ENCODE assay signal across 8 cellular contexts in genomic region chr5:95644351-95645042, GRCh38. TPM values are rescaled to one million over a fixed set of nuclear protein-coding genes. Genes with fewer than 3 reads are reported as not detected.
DNase-seq lines count a peak whose midpoint lies in the region; ATAC-seq and TF ChIP-seq lines count a peak whose summit lies in the region.

No MANE protein-coding gene starts in this region.

- no peaks in the 10 kb centered on the region for H3K4me1 ChIP-seq in SJCRH30

- no peak for TF ChIP-seq EP300 in Ishikawa (IDR thresholded peaks at IDR 0.05; ENCODE audit: borderline replicate concordance)

- H3K9me3 Mint-ChIP-seq in activated naive CD8-positive, alpha-beta T cell treated with anti-CD3 and anti-CD28 coated beads, Interleukin-2, amount 50 U/mL, for 24 hours: no peaks in the 10 kb centered on the region

- peaks cover 36% of the 10 kb centered on the region for H3K4me1 Mint-ChIP-seq in activated naive CD8-positive, alpha-beta T cell treated with anti-CD3 and anti-CD28 coated beads, Interleukin-2, amount 50 U/mL, for 24 hours

- DNase-seq in NCI-H2107 treated with DMSO at 0.1 percent for 48 hours (lab: John Stamatoyannopoulos, UW; ENCODE audit: unreplicated experiment) (peak; percentile 57), NCI-H2107 (lab: John Stamatoyannopoulos, UW) (no peak), SJCRH30 (peak; percentile 45 to 77), inferior parietal cortex (ENCODE audit: extremely low spot score) (peak; percentile 84)
- peak; percentile 49 for DNase-seq in activated naive CD8-positive, alpha-beta T cell treated with anti-CD3 and anti-CD28 coated beads, Interleukin-2, amount 50 U/mL, for 24 hours
- DNase-seq in stimulated activated CD4-positive, alpha-beta T cell treated with anti-CD3 and anti-CD28 coated beads, TNF-alpha, amount 100 ng/mL, for 4 hours (ENCODE audit: low read depth in 3 of 3): peak in 2 of 3 experiments; percentile 9 to 12

- no peaks in the 10 kb centered on the region; the same call in 1 of the 2 replicates for H3K27me3 ChIP-seq in SJCRH30

- H3K27ac Mint-ChIP-seq in activated naive CD8-positive, alpha-beta T cell treated with anti-CD3 and anti-CD28 coated beads, Interleukin-2, amount 50 U/mL, for 24 hours: peak overlapping the region; percentile 19

- no peaks in the 10 kb centered on the region for H3K36me3 Mint-ChIP-seq in activated naive CD8-positive, alpha-beta T cell treated with anti-CD3 and anti-CD28 coated beads, Interleukin-2, amount 50 U/mL, for 24 hours (ENCODE audit: low read depth)

- no peak overlapping the region for H3K27ac ChIP-seq in SJCRH30

- TF ChIP-seq RAD21 in Ishikawa (IDR thresholded peaks at IDR 0.05; ENCODE audit: low read depth): peak; percentile 88

- no peaks in the 10 kb centered on the region for H3K9me3 ChIP-seq in SJCRH30 (replicated peaks)

- no peaks in the 10 kb centered on the region for H3K27me3 Mint-ChIP-seq in activated naive CD8-positive, alpha-beta T cell treated with anti-CD3 and anti-CD28 coated beads, Interleukin-2, amount 50 U/mL, for 24 hours

- H3K4me3 ChIP-seq in SJCRH30: no peak overlapping the region

- H3K4me3 Mint-ChIP-seq in activated naive CD8-positive, alpha-beta T cell treated with anti-CD3 and anti-CD28 coated beads, Interleukin-2, amount 50 U/mL, for 24 hours: no peak overlapping the region

- peak; percentile 40 for ATAC-seq in GM21529 (IDR thresholded peaks at IDR 0.05; ENCODE audit: unreplicated experiment)
- ATAC-seq in activated naive CD8-positive, alpha-beta T cell treated with anti-CD3 and anti-CD28 coated beads, Interleukin-2, amount 50 U/mL, for 24 hours: no peak

- H3K36me3 ChIP-seq in SJCRH30: no peaks in the 10 kb centered on the region

TF ChIP-seq in Ishikawa, 13 proteins besides CTCF, POLR2A, EP300 and RAD21:
- TF ChIP-seq REST (IDR thresholded peaks at IDR 0.05; ENCODE audit: low read depth): no peak
- no peak for TF ChIP-seq CEBPB (IDR thresholded peaks at IDR 0.05)
- no peak for TF ChIP-seq TAF1 (IDR thresholded peaks at IDR 0.05; ENCODE audit: low read depth)
- TF ChIP-seq EGR1 (IDR thresholded peaks at IDR 0.05): no peak
- TF ChIP-seq USF1 (IDR thresholded peaks at IDR 0.05): no peak
- no peak for TF ChIP-seq ZBTB7A (IDR thresholded peaks at IDR 0.05; ENCODE audit: low read depth)
- no peak for TF ChIP-seq CREB1 (IDR thresholded peaks at IDR 0.05; ENCODE audit: low read depth)
- TF ChIP-seq YY1 (IDR thresholded peaks at IDR 0.05; ENCODE audit: low read depth): no peak
- TF ChIP-seq MAX (IDR thresholded peaks at IDR 0.05): no peak
- TF ChIP-seq TCF12 (IDR thresholded peaks at IDR 0.05; ENCODE audit: low read depth): no peak
- TF ChIP-seq FOXM1 (IDR thresholded peaks at IDR 0.05; ENCODE audit: borderline replicate concordance, low read depth): no peak
- no peak for TF ChIP-seq TEAD4 (IDR thresholded peaks at IDR 0.05)
- TF ChIP-seq NFIC (IDR thresholded peaks at IDR 0.05): no peak

RNA-seq across cellular contexts. Expression of gene RFESD, which starts 2.1 kb away (rescaled TPM):
- 1.2 and 1.4 TPM in 2 replicates for total RNA-seq in SJCRH30 (2014; rRNA removed; shearing (Covaris generic))

RNA-seq across cellular contexts. Expression of gene GPR150, which starts 24.6 kb away (rescaled TPM):
- total RNA-seq in SJCRH30 (2014; rRNA removed; shearing (Covaris generic)): not detected in 2 replicates

RNA-seq across cellular contexts. Expression of gene SPATA9, which starts 38.3 kb away (rescaled TPM):
- 1.7 and 1.8 TPM in 2 replicates for total RNA-seq in SJCRH30 (2014; rRNA removed; shearing (Covaris generic))
